1 cellular context compared by ENCODE assay signal in the genomic region with DNA sequence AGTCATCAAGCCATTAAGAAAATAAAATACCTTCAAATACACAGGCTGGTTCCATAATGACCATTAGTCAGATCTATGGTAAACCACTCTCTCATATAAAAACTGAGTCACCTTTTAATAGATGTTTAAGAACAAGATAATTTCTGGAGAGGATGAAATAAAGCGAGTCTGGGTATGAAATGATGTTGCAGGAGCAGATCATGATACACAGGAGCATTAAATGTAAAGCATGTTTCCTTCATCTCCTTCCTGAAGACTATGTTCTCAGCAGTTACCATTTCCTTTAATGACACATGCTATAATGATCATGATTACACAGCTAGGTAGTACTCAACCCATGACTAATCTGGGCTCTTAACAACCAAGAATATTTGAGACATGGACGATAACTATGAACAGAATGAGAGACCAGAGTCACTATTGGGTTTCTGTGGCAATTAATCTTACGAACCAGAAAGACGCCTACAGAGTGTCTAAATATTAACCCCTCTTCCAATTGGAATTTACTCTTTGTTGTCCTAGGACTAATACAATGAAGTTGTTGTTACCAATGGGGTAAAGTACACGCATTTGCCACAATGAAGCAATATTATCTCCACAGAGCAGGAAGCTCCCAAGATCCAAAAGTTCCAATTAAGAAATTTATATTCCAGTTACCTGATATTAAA.
TF ChIP-seq lines count a peak whose summit lies in the region.

No MANE protein-coding gene starts in this region.

TF ChIP-seq in HCT116, 20 proteins besides CTCF, POLR2A, EP300 and RAD21 (continued from another document):
- TF ChIP-seq ELF1 (IDR thresholded peaks at IDR 0.05; ENCODE audit: borderline replicate concordance, low read depth) (no peak), TCF7L2 (IDR thresholded peaks at IDR 0.05; ENCODE audit: borderline replicate concordance, extremely low read depth, insufficient read depth, insufficient read length) (no peak), FOSL1 (IDR thresholded peaks at IDR 0.05; ENCODE audit: low read depth) (peak; percentile 68)
- TF ChIP-seq, protein P1, sequence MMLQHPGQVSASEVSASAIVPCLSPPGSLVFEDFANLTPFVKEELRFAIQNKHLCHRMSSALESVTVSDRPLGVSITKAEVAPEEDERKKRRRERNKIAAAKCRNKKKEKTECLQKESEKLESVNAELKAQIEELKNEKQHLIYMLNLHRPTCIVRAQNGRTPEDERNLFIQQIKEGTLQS (IDR thresholded peaks at IDR 0.05): no peak
